ENCODE assay signal across 16 cellular contexts in the genomic region with DNA sequence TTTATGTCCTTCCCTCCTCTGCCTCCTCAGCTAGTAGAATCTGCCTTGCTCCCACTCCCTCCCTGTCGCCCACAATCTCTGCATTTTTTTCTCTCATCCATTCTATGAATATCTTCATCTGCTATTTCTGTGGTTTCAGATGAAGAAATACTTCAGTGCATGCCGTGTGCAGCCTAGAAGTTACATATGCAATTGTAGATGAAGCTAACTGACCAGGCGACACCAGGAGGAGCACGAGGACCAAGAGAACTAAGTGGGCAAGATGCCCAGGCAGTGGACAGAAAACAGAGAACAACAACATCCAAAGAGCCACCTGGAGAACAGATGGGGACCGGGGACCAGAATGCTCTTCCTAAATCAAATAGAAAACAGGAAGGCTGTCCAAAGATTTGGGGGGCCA.
DNase-seq lines count a peak whose midpoint lies in the region; ATAC-seq and TF ChIP-seq lines count a peak whose summit lies in the region.
"Had no signal": no experiment of that assay in that cellular context is flagged by ENCODE, and none has a peak within 500 bp of the region (broad histone marks: within the 10 kb centered on the region; RNA-seq: fewer than 3 reads in every experiment).

No MANE protein-coding gene starts in this region.

- no peaks in the 10 kb centered on the region for H3K27me3 ChIP-seq in foreskin keratinocyte

- DNase-seq in NCI-H2196 (lab: John Stamatoyannopoulos, UW; ENCODE audit: unreplicated experiment) (peak; percentile 16), NCI-H2196 treated with DMSO at 0.1 percent for 48 hours (lab: John Stamatoyannopoulos, UW; ENCODE audit: unreplicated experiment) (no peak), SK-MEL-5 (ENCODE audit: low read depth, low spot score) (peak; percentile 6), globus pallidus (ENCODE audit: low spot score) (peak; percentile 74), substantia nigra (lab: John Stamatoyannopoulos, UW) (peak in 37 of 49 donors; percentile 2 to 71 (median 30)), foreskin keratinocyte (no peak), NCI-H1417 treated with DMSO at 0.1 percent for 48 hours (lab: John Stamatoyannopoulos, UW) (no peak), NCI-H1092 treated with DMSO at 0.1 percent for 48 hours (lab: John Stamatoyannopoulos, UW) (no peak)
- DNase-seq: 8988T; activated naive CD4-positive, alpha-beta T cell; heart left ventricle; left ventricle myocardium inferior; natural killer cell; NCI-H2227 treated with DMSO at 0.1 percent for 48 hours; sigmoid colon had no signal

- in situ Hi-C loops in SK-MEL-5 (cut with HindIII; ENCODE audit: low pct_unique_long_range_greater_than_20kb, low sequenced_read_pairs): no loop called here

- no peak for TF ChIP-seq CTCF in foreskin keratinocyte (conservative IDR thresholded peaks at IDR 0.05)

- no peak for ATAC-seq in foreskin keratinocyte
- ATAC-seq: HCT116, heart left ventricle, natural killer cell had no signal

- H3K4me1 ChIP-seq in foreskin keratinocyte: peaks cover 9% of the 10 kb centered on the region
- H3K4me1 ChIP-seq: heart left ventricle, left ventricle myocardium inferior, sigmoid colon had no signal

- H3K27ac ChIP-seq in substantia nigra (ENCODE audit: low read depth, low read length, poor library complexity, severe bottlenecking): no peak overlapping the region
- H3K27ac ChIP-seq in foreskin keratinocyte: no peak overlapping the region
- H3K27ac ChIP-seq: heart left ventricle, left ventricle myocardium inferior, sigmoid colon had no signal

Comparison
In these comparisons a context has a peak if more than half of its experiments do, and no peak if none do; other contexts are left out.
1. DNase-seq: peak in NCI-H2196 (single experiment), SK-MEL-5 (single experiment), globus pallidus (single experiment) and substantia nigra (37 of 49); none in NCI-H2196 treated with DMSO at 0.1 percent for 48 hours (single experiment), foreskin keratinocyte (0 of 2), NCI-H1417 treated with DMSO at 0.1 percent for 48 hours (single experiment) and NCI-H1092 treated with DMSO at 0.1 percent for 48 hours (single experiment).